Comparison of ENCODE assay signal across 15 cellular contexts in the genomic region with DNA sequence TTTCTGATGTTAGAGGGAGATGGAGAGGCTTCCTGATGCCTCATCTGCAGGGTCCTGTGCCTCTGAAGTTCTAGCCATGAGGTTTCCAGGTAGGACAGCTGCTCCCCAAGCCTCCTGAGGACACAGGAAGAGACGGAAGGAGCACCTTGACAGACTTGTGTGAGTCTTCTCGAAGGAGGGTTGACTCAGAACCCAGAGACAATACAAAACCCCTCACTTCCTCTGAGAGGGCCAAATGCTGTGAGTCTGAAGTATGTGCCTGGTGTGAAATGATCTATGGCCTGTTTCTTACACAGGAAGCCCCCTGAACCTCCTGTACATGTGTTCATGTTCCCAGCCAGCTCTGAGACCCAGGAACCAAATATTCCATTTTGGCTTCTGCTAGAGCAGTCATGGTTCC.
DNase-seq lines count a peak whose midpoint lies in the region; ATAC-seq, FAIRE-seq and TF ChIP-seq lines count a peak whose summit lies in the region.
"Had no signal": no experiment of that assay in that cellular context is flagged by ENCODE, and none has a peak within 500 bp of the region (broad histone marks: within the 10 kb centered on the region; RNA-seq: fewer than 3 reads in every experiment).

No MANE protein-coding gene starts in this region.

- no peak overlapping the region for H2AFZ ChIP-seq in PC-3 (ENCODE audit: low read length)
- no peak overlapping the region for H2AFZ ChIP-seq in endothelial cell of umbilical vein (ENCODE audit: low read depth, low read length)
- H2AFZ ChIP-seq: parathyroid adenoma had no signal

- peak; percentile 35 for FAIRE-seq in endothelial cell of umbilical vein (lab: Jason Lieb, UNC)

- H3K27me3 ChIP-seq in left ventricle myocardium inferior (ENCODE audit: low read depth) = no peaks in the 10 kb centered on the region
- H3K27me3 ChIP-seq in PC-3 (ENCODE audit: low read length) = no peaks in the 10 kb centered on the region
- no peaks in the 10 kb centered on the region for H3K27me3 ChIP-seq in endothelial cell of umbilical vein (ENCODE audit: control insufficient read depth in 2 of 2, insufficient read depth in 2 of 2, low read length in 2 of 2)
- H3K27me3 ChIP-seq in dorsolateral prefrontal cortex = no peaks in the 10 kb centered on the region
- H3K27me3 ChIP-seq: BE2C had no signal

- H3K9me3 ChIP-seq in left ventricle myocardium inferior (replicated peaks) (no peaks in the 10 kb centered on the region), PC-3 (ENCODE audit: low read length) (no peaks in the 10 kb centered on the region), endothelial cell of umbilical vein (replicated peaks; ENCODE audit: control insufficient read depth, insufficient read depth, low read length) (no peaks in the 10 kb centered on the region)
- H3K9me3 ChIP-seq: BE2C had no signal

- H3K27ac ChIP-seq in left ventricle myocardium inferior (replicated peaks) = peak overlapping the region; percentile 93
- no peak overlapping the region for H3K27ac ChIP-seq in PC-3 (ENCODE audit: low read length)
- no peak overlapping the region for H3K27ac ChIP-seq in endothelial cell of umbilical vein (ENCODE audit: insufficient read depth, low read depth, low read length)
- H3K27ac ChIP-seq in dorsolateral prefrontal cortex = peak overlapping the region in 8 of 59 donors; percentile 8 to 65 (median 32)
- H3K27ac ChIP-seq: HL-60, parathyroid adenoma had no signal

- H3K79me2 ChIP-seq in PC-3 (ENCODE audit: low read length) (no peaks in the 10 kb centered on the region), endothelial cell of umbilical vein (ENCODE audit: control insufficient read depth, insufficient read depth, low read length) (no peaks in the 10 kb centered on the region)
- H3K79me2 ChIP-seq: parathyroid adenoma had no signal

- TF ChIP-seq POLR2A in endothelial cell of umbilical vein (IDR thresholded peaks at IDR 0.05; ENCODE audit: low read depth, low read length) = no peak

- H3K27me3 Mint-ChIP-seq in stimulated activated naive CD8-positive, alpha-beta T cell treated with anti-CD3 and anti-CD28 coated beads, Interleukin-15, amount 100 ng/mL, for 72 hours = no peaks in the 10 kb centered on the region

- H3K4me2 ChIP-seq in PC-3 (ENCODE audit: low read length) (no peak overlapping the region), endothelial cell of umbilical vein (ENCODE audit: insufficient read depth, low read length) (no peak overlapping the region)

- H3K27ac Mint-ChIP-seq in stimulated activated naive CD8-positive, alpha-beta T cell treated with anti-CD3 and anti-CD28 coated beads, Interleukin-15, amount 100 ng/mL, for 72 hours = no peak overlapping the region

- ATAC-seq in left cardiac atrium (no peak), PC-3 (no peak)
- ATAC-seq in stimulated activated naive CD8-positive, alpha-beta T cell treated with anti-CD3 and anti-CD28 coated beads, Interleukin-15, amount 100 ng/mL, for 72 hours = peak; percentile 33

- H3K4me3 Mint-ChIP-seq in stimulated activated naive CD8-positive, alpha-beta T cell treated with anti-CD3 and anti-CD28 coated beads, Interleukin-15, amount 100 ng/mL, for 72 hours = no peak overlapping the region

- H3K9me3 Mint-ChIP-seq in stimulated activated naive CD8-positive, alpha-beta T cell treated with anti-CD3 and anti-CD28 coated beads, Interleukin-15, amount 100 ng/mL, for 72 hours = no peaks in the 10 kb centered on the region

- H3F3A ChIP-seq in PC-3 (ENCODE audit: low read length, unreplicated experiment) = peaks cover 17% of the 10 kb centered on the region

- intact Hi-C loops in left ventricle myocardium inferior (cut with micrococcal nuclease) = no loop called here
- intact Hi-C loops in left cardiac atrium (cut with DNase I) = no loop called here
- intact Hi-C loops in PC-3 (cut with micrococcal nuclease) = no loop called here
- intact Hi-C loops in endothelial cell of umbilical vein (cut with micrococcal nuclease) = no loop called here
- intact Hi-C loops in dorsolateral prefrontal cortex (cut with DNase I) = no loop called here

- dilution Hi-C loops in endothelial cell of umbilical vein (cut with MboI; ENCODE audit: extremely low pct_ligation_motif_present, low sequenced_read_pairs) = no loop called here

- TSS peak; percentile 3 for BruUV-seq in PC-3 (replicated peaks; lab: Mats Ljungman, UMichigan)
- BruUV-seq in endothelial cell of umbilical vein (replicated peaks; lab: Mats Ljungman, UMichigan) = no TSS peak

- H4K20me1 ChIP-seq in PC-3 (ENCODE audit: low read length) (no peaks in the 10 kb centered on the region), endothelial cell of umbilical vein (replicated peaks; ENCODE audit: control insufficient read depth, extremely low read depth, insufficient read depth, low read length) (no peaks in the 10 kb centered on the region)

- TF ChIP-seq CTCF in left ventricle myocardium inferior (IDR thresholded peaks at IDR 0.05; ENCODE audit: borderline replicate concordance) (no peak), PC-3 (conservative IDR thresholded peaks at IDR 0.05; ENCODE audit: low read depth, low read length) (no peak), endothelial cell of umbilical vein (IDR thresholded peaks at IDR 0.05; ENCODE audit: extremely low read depth in 1 of 2, insufficient read depth in 1 of 2, low read depth in 1 of 2, low read length in 2 of 2) (no peak), dorsolateral prefrontal cortex (IDR thresholded peaks at IDR 0.05 in 54 of 56, conservative IDR thresholded peaks at IDR 0.05 in 2 of 56; ENCODE audit: low read depth in 1 of 56, partially characterized antibody in 56 of 56) (no peak)

- H3K4me1 Mint-ChIP-seq in stimulated activated naive CD8-positive, alpha-beta T cell treated with anti-CD3 and anti-CD28 coated beads, Interleukin-15, amount 100 ng/mL, for 72 hours = peaks cover 11% of the 10 kb centered on the region

- no peaks in the 10 kb centered on the region for H3K9me1 ChIP-seq in endothelial cell of umbilical vein (replicated peaks; ENCODE audit: control insufficient read depth, extremely low read depth, insufficient read depth, low read length)

- H3K9ac ChIP-seq in PC-3 (ENCODE audit: low read length) (no peak overlapping the region), endothelial cell of umbilical vein (replicated peaks; ENCODE audit: extremely low read depth, insufficient read depth, low read length) (no peak overlapping the region)
- H3K9ac ChIP-seq: parathyroid adenoma had no signal

- POLR2A ChIA-PET in PC-3 (lab: Charles Lee; ENCODE audit: unreplicated experiment) = no interaction called here
- POLR2A ChIA-PET in endothelial cell of umbilical vein (lab: Charles Lee) = no interaction called here

- DNase-seq in left ventricle myocardium inferior (no peak), left cardiac atrium (no peak), PC-3 (no peak), endothelial cell of umbilical vein (ENCODE audit: low read depth, low spot score) (no peak), NCI-H774 (lab: John Stamatoyannopoulos, UW) (no peak), SHP77 (lab: John Stamatoyannopoulos, UW) (no peak), dorsolateral prefrontal cortex (no peak)
- DNase-seq in stimulated activated naive CD8-positive, alpha-beta T cell treated with anti-CD3 and anti-CD28 coated beads, Interleukin-15, amount 100 ng/mL, for 72 hours = no peak
- DNase-seq: BE2C; central memory CD4-positive, alpha-beta T cell; DND-41; NCI-H2029 treated with DMSO at 0.1 percent for 48 hours; NCI-H69 had no signal

- peaks cover 75% of the 10 kb centered on the region for H3K4me1 ChIP-seq in left ventricle myocardium inferior
- H3K4me1 ChIP-seq in PC-3 (ENCODE audit: insufficient read depth, low read length) = no peaks in the 10 kb centered on the region
- no peaks in the 10 kb centered on the region for H3K4me1 ChIP-seq in endothelial cell of umbilical vein (ENCODE audit: control insufficient read depth, extremely low read depth, insufficient read depth, low read length)
- H3K4me1 ChIP-seq: parathyroid adenoma had no signal

- peaks cover 35% of the 10 kb centered on the region for H3K36me3 ChIP-seq in left ventricle myocardium inferior
- H3K36me3 ChIP-seq in PC-3 (ENCODE audit: low read depth, low read length) = peaks cover 60% of the 10 kb centered on the region
- peaks cover 31 to 34% of the 10 kb centered on the region in 2 experiments for H3K36me3 ChIP-seq in endothelial cell of umbilical vein (ENCODE audit: control insufficient read depth in 2 of 2, extremely low read depth in 1 of 2, insufficient read depth in 2 of 2, low read length in 2 of 2)
- H3K36me3 ChIP-seq: BE2C had no signal

- H3K4me3 ChIP-seq in left ventricle myocardium inferior (no peak overlapping the region), PC-3 (ENCODE audit: low read length) (no peak overlapping the region), endothelial cell of umbilical vein (replicated peaks in 1 of 3; ENCODE audit: insufficient read depth in 1 of 3, low read depth in 1 of 3, low read length in 3 of 3) (no peak overlapping the region), dorsolateral prefrontal cortex (no peak overlapping the region)

- no peaks in the 10 kb centered on the region for H3K9me2 ChIP-seq in PC-3 (replicated peaks; ENCODE audit: low read length)

- CTCF ChIA-PET in PC-3 (lab: Charles Lee) (no interaction called here), endothelial cell of umbilical vein (lab: Charles Lee) (no interaction called here)

TF ChIP-seq in endothelial cell of umbilical vein, 7 proteins besides CTCF, POLR2A, EP300 and RAD21:
- TF ChIP-seq JUN (IDR thresholded peaks at IDR 0.05; ENCODE audit: borderline replicate concordance, insufficient read depth, insufficient read length, low read depth) = no peak
- no peak for TF ChIP-seq EZH2 (IDR thresholded peaks at IDR 0.05; ENCODE audit: borderline replicate concordance, low read depth, low read length, severe bottlenecking)
- TF ChIP-seq, protein P1, sequence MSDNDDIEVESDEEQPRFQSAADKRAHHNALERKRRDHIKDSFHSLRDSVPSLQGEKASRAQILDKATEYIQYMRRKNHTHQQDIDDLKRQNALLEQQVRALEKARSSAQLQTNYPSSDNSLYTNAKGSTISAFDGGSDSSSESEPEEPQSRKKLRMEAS (IDR thresholded peaks at IDR 0.05; ENCODE audit: insufficient read depth, insufficient read length) = no peak
- no peak for TF ChIP-seq GATA2 (IDR thresholded peaks at IDR 0.05; ENCODE audit: insufficient read depth, insufficient read length, low read depth, low read length)
- TF ChIP-seq MYC (IDR thresholded peaks at IDR 0.05; ENCODE audit: low read depth, low read length) = no peak
- TF ChIP-seq FOS (IDR thresholded peaks at IDR 0.05; ENCODE audit: borderline replicate concordance, insufficient read depth, low read length) = no peak
- no peak for TF ChIP-seq POLR2AphosphoS5 (IDR thresholded peaks at IDR 0.05; ENCODE audit: insufficient read depth, low read depth, low read length)
